In the genomic region with DNA sequence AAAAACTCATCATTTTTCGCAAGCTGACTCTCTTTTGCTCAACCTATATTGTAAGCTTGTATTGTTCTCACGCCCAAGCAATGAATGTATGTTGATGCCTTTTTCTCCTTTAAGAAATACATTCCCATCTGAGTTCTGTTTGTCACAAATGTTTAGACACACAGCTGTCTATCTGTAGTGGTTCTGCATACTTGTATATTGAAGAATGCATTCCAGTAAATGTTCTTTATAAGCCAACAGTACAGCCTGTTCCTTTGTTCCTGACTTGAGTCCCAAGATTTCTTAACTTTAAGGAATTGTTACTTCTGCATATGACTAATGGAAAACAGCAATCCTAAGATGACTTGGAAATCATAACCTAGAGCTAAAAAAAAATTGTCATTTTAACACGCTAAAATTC, we compare ENCODE assay signal across 22 cellular contexts.
"Had no signal": no experiment of that assay in that cellular context is flagged by ENCODE, and none has a peak within 500 bp of the region (broad histone marks: within the 10 kb centered on the region; RNA-seq: fewer than 3 reads in every experiment).

No MANE protein-coding gene starts in this region.

- DNase-seq: IMR-90, Karpas-422, KG1, MM.1S, NCI-H1092 treated with DMSO at 0.1 percent for 48 hours, NCI-H1436, NCI-H187, NCI-H2029, NCI-H2081 treated with DMSO at 0.1 percent for 48 hours, NCI-H2171, NCI-H226, NCI-H446, NCI-H510A, NCI-H524 treated with DMSO at 0.1 percent for 48 hours, NCI-H69, NCI-H774, Right ventricle myocardium superior, RPMI8226, SIG-M5 had no signal

- H3K36me3 ChIP-seq: SJSA1 had no signal

- H3K4me3 ChIP-seq: SJSA1, SK-N-MC had no signal

- H3K27ac ChIP-seq: SJSA1, SK-N-MC had no signal

- H3K27me3 ChIP-seq: SJSA1 had no signal

- H3K4me1 ChIP-seq: SJSA1 had no signal

- ATAC-seq: HepG2 had no signal
